In the genomic region with DNA sequence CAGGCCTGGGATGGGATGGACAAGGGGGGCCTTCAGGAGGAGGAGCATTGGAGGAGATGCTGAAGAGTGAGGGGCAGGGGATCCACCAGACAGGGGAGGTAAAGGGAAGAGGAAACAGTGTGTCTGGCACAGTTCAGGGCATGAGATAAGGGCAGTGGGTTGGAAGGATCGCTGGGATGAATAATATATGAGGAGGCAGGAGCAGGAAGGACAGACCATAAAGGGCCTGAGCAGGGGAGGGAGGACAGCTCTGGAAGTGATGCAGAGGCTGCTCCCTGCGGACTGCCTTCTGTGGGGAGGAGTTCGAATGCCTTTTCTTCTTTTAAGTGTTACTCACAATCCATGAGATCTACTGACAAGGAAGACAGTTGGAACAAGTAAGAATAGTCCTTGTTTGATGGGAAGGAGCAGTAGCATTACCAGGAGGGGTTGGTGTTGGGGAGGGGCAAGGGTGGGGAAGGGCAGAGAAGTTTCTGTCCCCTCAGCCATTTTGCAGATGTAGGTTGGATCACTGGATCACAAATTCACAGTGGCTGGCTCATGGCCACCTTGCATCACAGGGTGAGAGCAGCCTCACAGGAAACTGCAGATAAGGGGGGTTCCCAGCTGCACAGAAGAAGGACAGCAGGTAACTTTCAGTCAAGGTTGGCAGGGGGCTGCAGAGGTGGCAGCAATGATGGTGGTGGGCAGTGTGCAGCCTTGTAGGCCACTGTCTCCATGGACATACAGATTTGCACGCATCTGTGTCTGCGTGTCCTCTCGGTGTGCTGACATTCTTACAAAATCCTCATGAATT, we compare ENCODE assay signal across 21 cellular contexts.
DNase-seq lines count a peak whose midpoint lies in the region; ATAC-seq, FAIRE-seq and TF ChIP-seq lines count a peak whose summit lies in the region.
"Had no signal": no experiment of that assay in that cellular context is flagged by ENCODE, and none has a peak within 500 bp of the region (broad histone marks: within the 10 kb centered on the region; RNA-seq: fewer than 3 reads in every experiment).

No MANE protein-coding gene starts in this region.

- peak overlapping the region in 1 of 5 experiments; percentile 40 for H3K4me3 Mint-ChIP-seq in brain
- H3K4me3 Mint-ChIP-seq: activated CD4-positive, alpha-beta T cell treated with anti-CD3 and anti-CD28 coated beads, Interleukin-2, amount 10 ng/mL, durations not matched to agents 7 days and 5 days had no signal

- DNase-seq in cardiac muscle cell (ENCODE audit: low read depth in 1 of 2, low spot score in 1 of 2) (peak in 1 of 2 donors; percentile 46), right atrium auricular region (ENCODE audit: low spot score) (no peak), islet precursor cell (peak; percentile 61), LoVo (ENCODE audit: low spot score) (no peak), pancreas (no peak), HTR-8/SVneo (ENCODE audit: insufficient read length, low spot score) (no peak)
- DNase-seq: activated CD4-positive, alpha-beta T cell treated with anti-CD3 and anti-CD28 coated beads, Interleukin-2, amount 10 ng/mL, durations not matched to agents 7 days and 5 days; activated CD8-positive, alpha-beta memory T cell treated with anti-CD3 and anti-CD28 coated beads, Interleukin-2, amount 50 U/mL, for 4 hours; BE2C; COR-L47; dermis blood vessel endothelial cell; DMS79 treated with DMSO at 0.1 percent for 48 hours; left colon; NCI-H1417; SHP77 had no signal

- H3K36me3 ChIP-seq in cardiac muscle cell (no peaks in the 10 kb centered on the region), right atrium auricular region (no peaks in the 10 kb centered on the region), pancreas (no peaks in the 10 kb centered on the region)
- H3K36me3 ChIP-seq: BE2C, HAP-1 had no signal

- H3K27ac Mint-ChIP-seq in brain: peak overlapping the region; percentile 3 to 85 (median 61)
- H3K27ac Mint-ChIP-seq: activated CD4-positive, alpha-beta T cell treated with anti-CD3 and anti-CD28 coated beads, Interleukin-2, amount 10 ng/mL, durations not matched to agents 7 days and 5 days had no signal

- peaks cover 1 to 28% (median 8%) of the 10 kb centered on the region in 5 experiments for H3K9me3 Mint-ChIP-seq in brain

- peaks cover 52% of the 10 kb centered on the region for H3K4me1 Mint-ChIP-seq in brain
- H3K4me1 Mint-ChIP-seq: activated CD4-positive, alpha-beta T cell treated with anti-CD3 and anti-CD28 coated beads, Interleukin-2, amount 10 ng/mL, durations not matched to agents 7 days and 5 days had no signal

- ATAC-seq in pancreas: no peak
- ATAC-seq in HG03469 (IDR thresholded peaks at IDR 0.05; ENCODE audit: unreplicated experiment): no peak
- ATAC-seq: left colon had no signal

- no peaks in the 10 kb centered on the region for H3K9me3 ChIP-seq in cardiac muscle cell (ENCODE audit: low read depth)
- H3K9me3 ChIP-seq in right atrium auricular region: no peaks in the 10 kb centered on the region
- no peaks in the 10 kb centered on the region for H3K9me3 ChIP-seq in pancreas
- H3K9me3 ChIP-seq: BE2C, HAP-1 had no signal

- peaks cover 21% of the 10 kb centered on the region for H3K36me3 Mint-ChIP-seq in brain

- TF ChIP-seq CTCF in cardiac muscle cell (IDR thresholded peaks at IDR 0.05; ENCODE audit: low read depth, low read length): no peak
- no peak for TF ChIP-seq CTCF in right atrium auricular region (IDR thresholded peaks at IDR 0.05)
- no peak for TF ChIP-seq CTCF in brain (conservative IDR thresholded peaks at IDR 0.05)
- TF ChIP-seq CTCF in pancreas (IDR thresholded peaks at IDR 0.05): no peak

- H3K4me1 ChIP-seq in cardiac muscle cell (ENCODE audit: low read depth) (peaks cover 22% of the 10 kb centered on the region), right atrium auricular region (no peaks in the 10 kb centered on the region), pancreas (no peaks in the 10 kb centered on the region)
- H3K4me1 ChIP-seq: BE2C, HAP-1 had no signal

- H3K4me3 ChIP-seq in cardiac muscle cell (no peak overlapping the region), right atrium auricular region (no peak overlapping the region), pancreas (no peak overlapping the region)
- H3K4me3 ChIP-seq: HAP-1 had no signal

- H3K27ac ChIP-seq in cardiac muscle cell (peak overlapping the region; percentile 99), right atrium auricular region (peak overlapping the region in 1 of 2 donors; percentile 32), pancreas (no peak overlapping the region)
- H3K27ac ChIP-seq: epithelial cell of prostate had no signal

- FAIRE-seq in pancreas (lab: Jason Lieb, UNC): no peak
- no peak for FAIRE-seq in HTR-8/SVneo (lab: Jason Lieb, UNC)
- FAIRE-seq: A204.1, bronchial epithelial cell had no signal

- whole genome bisulfite sequencing in pancreas, 2 donors: 56 to 61% methylated on average over 6 of the region's 6 CpGs

- H3K27me3 ChIP-seq in cardiac muscle cell (no peaks in the 10 kb centered on the region), right atrium auricular region (no peaks in the 10 kb centered on the region), pancreas (peaks cover 0 to 3% (median 0%) of the 10 kb centered on the region in 4 donors)
- H3K27me3 ChIP-seq: BE2C had no signal

- peaks cover 3% of the 10 kb centered on the region for H3K27me3 Mint-ChIP-seq in brain
- H3K27me3 Mint-ChIP-seq: activated CD4-positive, alpha-beta T cell treated with anti-CD3 and anti-CD28 coated beads, Interleukin-2, amount 10 ng/mL, durations not matched to agents 7 days and 5 days had no signal

- intact Hi-C loops in pancreas (cut with DNase I): no loop called here
